Comparison of ENCODE assay signal across 4 cellular contexts in the genomic region with DNA sequence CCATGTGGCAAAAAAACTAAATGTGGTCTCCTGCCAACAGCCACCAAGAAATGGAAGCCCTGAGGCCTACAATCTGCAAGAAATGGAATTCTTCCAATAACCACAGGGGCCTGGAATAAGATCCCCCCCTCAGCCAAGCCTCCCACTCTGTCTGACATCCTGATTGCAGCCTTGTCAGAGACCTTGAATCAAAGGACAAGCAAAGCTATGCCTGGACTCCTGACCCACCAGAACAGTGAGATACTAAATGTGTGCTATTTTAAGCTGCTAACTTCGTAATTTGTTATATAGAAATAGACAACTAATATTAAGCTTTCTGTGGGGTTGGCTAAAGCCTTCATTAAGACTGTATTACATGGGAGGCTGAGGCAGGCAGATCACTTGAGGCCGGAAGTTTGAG.
"Had no signal": no experiment of that assay in that cellular context is flagged by ENCODE, and none has a peak within 500 bp of the region (broad histone marks: within the 10 kb centered on the region; RNA-seq: fewer than 3 reads in every experiment).

No MANE protein-coding gene starts in this region.

- H3K9me3 Mint-ChIP-seq: H9 had no signal

- DNase-seq: GM23248, H9, HCEC 1CT, IMR-90 had no signal

- H3K27ac ChIP-seq: GM23248 had no signal

- H2AFZ ChIP-seq: GM23248 had no signal

- H3K4me3 Mint-ChIP-seq: H9 had no signal

- H3K27ac Mint-ChIP-seq: H9 had no signal

- H3K4me3 ChIP-seq: GM23248 had no signal
